In the genomic region with DNA sequence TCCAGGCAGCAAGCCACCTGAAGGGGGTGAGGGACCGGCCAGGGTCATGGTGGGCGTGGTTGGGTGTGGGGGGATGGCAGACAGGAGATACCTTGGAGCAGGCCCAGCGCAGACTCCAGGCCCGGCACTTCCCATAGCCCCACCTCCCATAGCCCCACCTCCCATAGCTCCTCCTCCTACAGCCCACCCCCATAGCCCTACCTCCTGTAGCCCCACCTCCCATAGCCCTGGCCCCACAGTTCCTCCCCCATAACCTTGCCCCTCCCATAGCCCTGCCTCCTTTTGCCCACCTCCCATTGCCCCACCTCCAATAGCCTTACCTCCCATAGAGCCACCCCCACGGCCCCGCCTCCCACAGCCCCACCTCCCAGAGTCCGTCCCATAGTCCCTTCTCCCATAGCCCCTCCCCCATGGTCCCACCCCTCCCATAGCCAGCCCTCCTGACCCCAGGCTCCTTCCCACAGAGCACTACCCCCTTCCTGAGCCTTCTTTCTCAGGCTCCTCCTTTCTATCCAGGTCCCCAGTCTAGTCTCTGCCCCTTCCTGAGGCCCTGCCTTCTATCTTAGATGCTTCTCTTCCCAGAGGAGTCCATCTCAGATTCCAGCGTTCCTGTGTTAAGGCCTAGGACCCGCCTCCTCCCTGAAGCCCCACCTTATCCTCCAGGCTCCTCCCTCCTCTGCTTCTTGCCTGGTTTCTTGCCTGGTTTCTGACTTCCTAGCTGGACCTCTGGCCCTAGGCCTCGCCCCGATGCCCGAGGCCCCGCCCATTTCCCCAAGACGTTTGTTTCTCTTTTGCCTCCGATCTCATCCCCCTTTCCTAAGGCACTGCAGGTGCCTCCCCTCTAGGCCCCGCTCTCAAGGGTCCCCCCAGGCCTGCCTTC, we compare ENCODE assay signal across 8 cellular contexts. TPM values are rescaled to one million over a fixed set of nuclear protein-coding genes. Genes with fewer than 3 reads are reported as not detected.
DNase-seq lines count a peak whose midpoint lies in the region; ATAC-seq and FAIRE-seq lines count a peak whose summit lies in the region.

No MANE protein-coding gene starts in this region.

- H3K4me3 ChIP-seq in Karpas-422 (ENCODE audit: low read length), result no peak overlapping the region
- H3K4me3 ChIP-seq in iPS-15b (ENCODE audit: low read depth, low read length), result peak overlapping the region; percentile 66

- H3K36me3 ChIP-seq in Karpas-422 (ENCODE audit: insufficient read depth, low read length) (no peaks in the 10 kb centered on the region), iPS-15b (ENCODE audit: control insufficient read depth, insufficient read depth, low read length) (peaks cover 5% of the 10 kb centered on the region)

- peak overlapping the region; percentile 51 for H3K4me2 ChIP-seq in Karpas-422 (ENCODE audit: low read depth, low read length, poor library complexity, severe bottlenecking)

- H3K27ac Mint-ChIP-seq in activated T-cell treated with anti-CD3 and anti-CD28 coated beads, Interleukin-2, amount 50 U/mL, for 72 hours, result no peak overlapping the region

- ATAC-seq in activated T-cell treated with anti-CD3 and anti-CD28 coated beads, Interleukin-2, amount 50 U/mL, for 72 hours (replicated peaks in 1 of 2), result peak; percentile 49 to 76
- ATAC-seq in HG03280 (IDR thresholded peaks at IDR 0.05; ENCODE audit: unreplicated experiment), result no peak

- H3K4me3 Mint-ChIP-seq in activated T-cell treated with anti-CD3 and anti-CD28 coated beads, Interleukin-2, amount 50 U/mL, for 72 hours, result peak overlapping the region; percentile 16 to 50

- H3K4me1 Mint-ChIP-seq in activated T-cell treated with anti-CD3 and anti-CD28 coated beads, Interleukin-2, amount 50 U/mL, for 72 hours (ENCODE audit: low read depth), result peaks cover 6% of the 10 kb centered on the region

- in situ Hi-C loops in G401 (cut with HindIII; ENCODE audit: low sequenced_read_pairs), result no loop called here

- H3K27ac ChIP-seq in Karpas-422 (ENCODE audit: low read length), result no peak overlapping the region

- H3K4me1 ChIP-seq in Karpas-422 (ENCODE audit: low read length), result peaks cover 9% of the 10 kb centered on the region
- H3K4me1 ChIP-seq in iPS-15b (ENCODE audit: control insufficient read depth, insufficient read depth, low read length), result peaks cover 7% of the 10 kb centered on the region

- no peaks in the 10 kb centered on the region for H3K79me2 ChIP-seq in Karpas-422 (ENCODE audit: low read length)

- H3K9me2 ChIP-seq in Karpas-422 (replicated peaks; ENCODE audit: insufficient read depth, low read length), result no peaks in the 10 kb centered on the region

- H3K9ac ChIP-seq in Karpas-422 (ENCODE audit: low read length) (no peak overlapping the region), iPS-15b (ENCODE audit: low read depth, low read length) (no peak overlapping the region)

- H3K9me3 ChIP-seq in Karpas-422 (ENCODE audit: low read length) (no peaks in the 10 kb centered on the region), iPS-15b (ENCODE audit: control insufficient read depth, insufficient read depth, low read length) (no peaks in the 10 kb centered on the region)

- intact Hi-C loops in posterior vena cava (cut with DNase I), result no loop called here

- DNase-seq in G401 (ENCODE audit: low spot score) (peak; percentile 65), Karpas-422 (peak; percentile 95), urothelium cell line (ENCODE audit: low spot score) (peak; percentile 52), SHP77 (lab: John Stamatoyannopoulos, UW) (no peak), posterior vena cava (ENCODE audit: low spot score) (no peak)
- peak; percentile 9 to 17 for DNase-seq in activated T-cell treated with anti-CD3 and anti-CD28 coated beads, Interleukin-2, amount 50 U/mL, for 72 hours

- no peaks in the 10 kb centered on the region for H4K20me1 ChIP-seq in Karpas-422 (ENCODE audit: insufficient read depth, low read depth, low read length)

- no peak for FAIRE-seq in urothelium cell line (lab: Jason Lieb, UNC)

- no peaks in the 10 kb centered on the region for H3K27me3 ChIP-seq in Karpas-422 (ENCODE audit: low read length)
- H3K27me3 ChIP-seq in iPS-15b (ENCODE audit: control insufficient read depth, insufficient read depth, low read length), result no peaks in the 10 kb centered on the region

- peak overlapping the region; percentile 97 for H2AFZ ChIP-seq in Karpas-422 (ENCODE audit: low read length)

- H3K27me3 Mint-ChIP-seq in activated T-cell treated with anti-CD3 and anti-CD28 coated beads, Interleukin-2, amount 50 U/mL, for 72 hours (ENCODE audit: low read depth), result no peaks in the 10 kb centered on the region

- H3K36me3 Mint-ChIP-seq in activated T-cell treated with anti-CD3 and anti-CD28 coated beads, Interleukin-2, amount 50 U/mL, for 72 hours (ENCODE audit: insufficient read depth in 2 of 2), result no peaks in the 10 kb centered on the region

- no peaks in the 10 kb centered on the region for H3K9me3 Mint-ChIP-seq in activated T-cell treated with anti-CD3 and anti-CD28 coated beads, Interleukin-2, amount 50 U/mL, for 72 hours

RNA-seq across cellular contexts. Expression of gene PTPRU, which starts 46.8 kb away (rescaled TPM):
- 25.4 and 35.5 TPM in 2 replicates for total RNA-seq in G401 (2014; rRNA removed; shearing (Covaris generic))
- total RNA-seq in Karpas-422 (2014; rRNA removed; shearing (Covaris generic); ENCODE audit: low replicate concordance), result 1.1 TPM in 1 of 2 replicates, not detected in the other
- under 1 TPM; 0.17 to 0.83 TPM for total RNA-seq in activated T-cell treated with anti-CD3 and anti-CD28 coated beads, Interleukin-2, amount 50 U/mL, for 72 hours
- 10 to 100 TPM; 12.3 to 16.5 TPM for total RNA-seq in posterior vena cava

RNA-seq across cellular contexts. Expression of gene MECR, which starts 52.4 kb away (rescaled TPM):
- 34.2 and 41.0 TPM in 2 replicates for total RNA-seq in G401 (2014; rRNA removed; shearing (Covaris generic))
- total RNA-seq in Karpas-422 (2014; rRNA removed; shearing (Covaris generic); ENCODE audit: low replicate concordance), result 25.3 and 26.2 TPM in 2 replicates
- total RNA-seq in activated T-cell treated with anti-CD3 and anti-CD28 coated beads, Interleukin-2, amount 50 U/mL, for 72 hours, result 10 to 100 TPM; 23.5 to 37.0 TPM
- 10 to 100 TPM; 13.9 to 20.0 TPM for total RNA-seq in posterior vena cava

Comparison
In these comparisons a context has a peak if more than half of its experiments do, and no peak if none do; other contexts are left out.
1. DNase-seq: peak in G401 (single experiment), Karpas-422 (single experiment), activated T-cell treated with anti-CD3 and anti-CD28 coated beads, Interleukin-2, amount 50 U/mL, for 72 hours (2 of 2) and urothelium cell line (single experiment); none in SHP77 (0 of 2) and posterior vena cava (single experiment).